13 cellular contexts compared by ENCODE assay signal in genomic region chr7:140676303-140676702, GRCh38. TPM values are rescaled to one million over a fixed set of nuclear protein-coding genes. Genes with fewer than 3 reads are reported as not detected.
A peak's percentile ranks its signal among the peaks of the same experiment; 100 is the strongest.
DNase-seq lines count a peak whose midpoint lies in the region; ATAC-seq, FAIRE-seq and TF ChIP-seq lines count a peak whose summit lies in the region.
"Had no signal": no experiment of that assay in that cellular context is flagged by ENCODE, and none has a peak within 500 bp of the region (broad histone marks: within the 10 kb centered on the region; RNA-seq: fewer than 3 reads in every experiment).

No MANE protein-coding gene starts in this region.

- H3K4me3 ChIP-seq in heart right ventricle: no peak overlapping the region
- H3K4me3 ChIP-seq: GM23338 had no signal

- peaks cover 13% of the 10 kb centered on the region for H3K36me3 Mint-ChIP-seq in T-helper 17 cell (ENCODE audit: low read depth)

- ATAC-seq in GM21381 (IDR thresholded peaks at IDR 0.05; ENCODE audit: unreplicated experiment): peak; percentile 50
- ATAC-seq in HG03108 (IDR thresholded peaks at IDR 0.05; ENCODE audit: unreplicated experiment): peak; percentile 48
- ATAC-seq in T-helper 17 cell: no peak
- ATAC-seq in heart right ventricle: no peak
- ATAC-seq: GM23338 had no signal

- H3K4me1 ChIP-seq in heart right ventricle: peaks cover 0 to 35% (median 33%) of the 10 kb centered on the region in 9 donors

- peak; percentile 95 for FAIRE-seq in GM12892 (lab: Jason Lieb, UNC)

- no peak for DNase-seq in GM12892 (ENCODE audit: insufficient read length)
- DNase-seq in T-helper 17 cell: no peak
- no peak for DNase-seq in heart right ventricle
- no peak for DNase-seq in NK-92 treated with Interleukin-12 subunit alpha and Interleukin-12 subunit beta, amount 100 ng/mL, for 24 hours (lab: John Stamatoyannopoulos, UW)
- DNase-seq in GOT3 (lab: John Stamatoyannopoulos, UW): no peak
- no peak for DNase-seq in LoVo (ENCODE audit: low spot score)
- DNase-seq: activated gamma-delta T cell; CD4-positive, alpha-beta T cell; effector memory CD4-positive, alpha-beta T cell had no signal

- H3K27me3 Mint-ChIP-seq in T-helper 17 cell: no peaks in the 10 kb centered on the region
- H3K27me3 Mint-ChIP-seq: CD4-positive, alpha-beta T cell had no signal

- H3K9me3 ChIP-seq in T-helper 17 cell (ENCODE audit: control insufficient read depth, low read length, poor library complexity, severe bottlenecking) (no peaks in the 10 kb centered on the region), heart right ventricle (no peaks in the 10 kb centered on the region)

- H3K27me3 ChIP-seq in heart right ventricle: no peaks in the 10 kb centered on the region

- peaks cover 29% of the 10 kb centered on the region for H3K4me1 Mint-ChIP-seq in T-helper 17 cell

- no peak for TF ChIP-seq CTCF in heart right ventricle (IDR thresholded peaks at IDR 0.05)

- intact Hi-C loops in heart right ventricle (cut with DNase I): loop anchor here in 4 of 10 donors (10.0 kb wide), 1 partner anchor 338 kb away; the partner anchor contains the start of gene MRPS33 (in 4 of the 4)

- peak overlapping the region; percentile 57 for H3K4me3 Mint-ChIP-seq in T-helper 17 cell
- H3K4me3 Mint-ChIP-seq: GM23338 had no signal

- peak overlapping the region; percentile 74 for H3K27ac Mint-ChIP-seq in T-helper 17 cell
- H3K27ac Mint-ChIP-seq: GM23338 had no signal

- peaks cover 0 to 39% (median 1%) of the 10 kb centered on the region in 9 donors for H3K36me3 ChIP-seq in heart right ventricle

- no peak overlapping the region for H3K27ac ChIP-seq in heart right ventricle

- TF ChIP-seq POLR2A in GM12892 (IDR thresholded peaks at IDR 0.05; ENCODE audit: low read depth, low read length): no peak

- WGBS in heart right ventricle, 2 donors: 89 to 92% methylated on average over 3 of the region's 3 CpGs

RNA-seq across cellular contexts. Expression of gene ADCK2, which starts 3.6 kb away (rescaled TPM):
- polyA plus RNA-seq in GM12892 (2012; ENCODE audit: missing spikeins): 12.2 TPM
- total RNA-seq in T-helper 17 cell: 10 to 100 TPM; 12.7 to 17.9 TPM
- total RNA-seq in heart right ventricle: 10 to 100 TPM in 2 of 10 donors, 1 to 10 TPM in 8; 6.8 to 11.4 (median 8.2) TPM
- polyA plus RNA-seq in heart right ventricle: 10 to 100 TPM in 1 of 2 donors, 1 to 10 TPM in 1; 5.6 to 10.5 TPM

RNA-seq across cellular contexts. Expression of gene NDUFB2, which starts 20.2 kb away (rescaled TPM):
- polyA plus RNA-seq in GM12892 (2012; ENCODE audit: missing spikeins): 176 TPM
- total RNA-seq in T-helper 17 cell (100 to 1,000 TPM in 1 of 2 donors, 10 to 100 TPM in 1; 92.5 to 109 TPM), heart right ventricle (100 to 1,000 TPM; 526 to 798 (median 653) TPM)
- polyA plus RNA-seq in heart right ventricle: 100 to 1,000 TPM; 211 to 876 TPM

RNA-seq across cellular contexts. Expression of gene DENND2A, which starts 35.7 kb away (rescaled TPM):
- not detected for polyA plus RNA-seq in GM12892 (2012; ENCODE audit: missing spikeins)
- total RNA-seq in T-helper 17 cell (not detected), heart right ventricle (10 to 100 TPM in 5 of 10 donors, 1 to 10 TPM in 5; 6.9 to 16.9 (median 10.4) TPM)
- polyA plus RNA-seq in heart right ventricle: 1 to 10 TPM; 3.8 to 9.2 TPM
- total RNA-seq: CD4-positive, alpha-beta T cell; T-helper 1 cell treated with Interleukin-12 subunit alpha and Interleukin-12 subunit beta and Interleukin-4 antibody, amounts not matched to agents 30 ng/mL and 1 ng/mL, for 36 hours had no signal

Comparison
In these comparisons a context has a peak if more than half of its experiments do, and no peak if none do; other contexts are left out.
1. ATAC-seq: peak in GM21381 (single experiment) and HG03108 (single experiment); none in T-helper 17 cell (single experiment) and heart right ventricle (0 of 8).
2. RNA of gene NDUFB2, which starts 20.2 kb away (total RNA-seq): 526 to 798 TPM in heart right ventricle; 92.5 to 109 TPM in T-helper 17 cell; every median in the first group is over 4 times any median in the second.
3. RNA of gene DENND2A, which starts 35.7 kb away (total RNA-seq): 6.9 to 16.9 TPM in heart right ventricle; not detected in T-helper 17 cell; every median in the first group is over 4 times any median in the second.